15 cellular contexts compared by ENCODE assay signal in genomic region chr2:40458271-40458794, GRCh38. TPM values are rescaled to one million over a fixed set of nuclear protein-coding genes. Genes with fewer than 3 reads are reported as not detected.
A peak's percentile ranks its signal among the peaks of the same experiment; 100 is the strongest.
DNase-seq lines count a peak whose midpoint lies in the region; ATAC-seq and TF ChIP-seq lines count a peak whose summit lies in the region.
"Had no signal": no experiment of that assay in that cellular context is flagged by ENCODE, and none has a peak within 500 bp of the region (broad histone marks: within the 10 kb centered on the region; RNA-seq: fewer than 3 reads in every experiment).

No MANE protein-coding gene starts in this region.

- no peaks in the 10 kb centered on the region for H3K9me3 ChIP-seq in SJCRH30 (replicated peaks)
- H3K9me3 ChIP-seq in lung (ENCODE audit: control insufficient read depth in 2 of 2, insufficient read depth in 1 of 2, low read length in 1 of 2): no peaks in the 10 kb centered on the region
- no peaks in the 10 kb centered on the region for H3K9me3 ChIP-seq in ovary
- H3K9me3 ChIP-seq: prostate gland had no signal

- H3K27ac ChIP-seq in SJCRH30 (peak overlapping the region; percentile 31), lung (ENCODE audit: low read depth in 1 of 2, low read length in 1 of 2) (peak overlapping the region; percentile 67), ovary (no peak overlapping the region)
- H3K27ac ChIP-seq: foreskin keratinocyte, prostate gland had no signal

- TF ChIP-seq EP300 in ovary (IDR thresholded peaks at IDR 0.05): no peak

- H3K36me3 ChIP-seq in SJCRH30: no peaks in the 10 kb centered on the region
- H3K36me3 ChIP-seq in lung (ENCODE audit: control insufficient read depth in 2 of 2, insufficient read depth in 2 of 2, low read length in 2 of 2): no peaks in the 10 kb centered on the region
- H3K36me3 ChIP-seq in ovary: no peaks in the 10 kb centered on the region
- H3K36me3 ChIP-seq: prostate gland had no signal

- H3K4me3 ChIP-seq in SJCRH30: peak overlapping the region; percentile 35
- H3K4me3 ChIP-seq in lung: no peak overlapping the region
- H3K4me3 ChIP-seq in ovary: no peak overlapping the region
- H3K4me3 ChIP-seq: GM12878, prostate gland had no signal

- TF ChIP-seq POLR2A in ovary (IDR thresholded peaks at IDR 0.05): no peak

- WGBS in lung, 2 donors: 61 to 74% methylated on average over 6 of the region's 6 CpGs
- 83 to 88% (median 86%) methylated on average over 6 of the region's 6 CpGs for WGBS in ovary, 3 donors

- intact Hi-C loops in ovary (cut with DNase I): no loop called here

- no peak for ATAC-seq in lung (ENCODE audit: insufficient read depth, low FRiP score)
- ATAC-seq in HG02798 (IDR thresholded peaks at IDR 0.05; ENCODE audit: poor library complexity, unreplicated experiment): no peak
- ATAC-seq: foreskin keratinocyte, GM12878 had no signal

- H3K4me1 ChIP-seq in SJCRH30 (peaks cover 25% of the 10 kb centered on the region), lung (ENCODE audit: control insufficient read depth in 2 of 2, insufficient read depth in 2 of 2, low read length in 2 of 2) (peaks cover 2 to 5% of the 10 kb centered on the region in 2 donors), ovary (ENCODE audit: insufficient read depth) (no peaks in the 10 kb centered on the region)
- H3K4me1 ChIP-seq: foreskin keratinocyte, prostate gland had no signal

- H3K27me3 ChIP-seq in SJCRH30: no peaks in the 10 kb centered on the region
- H3K27me3 ChIP-seq in lung (ENCODE audit: control insufficient read depth, insufficient read depth): no peaks in the 10 kb centered on the region
- no peaks in the 10 kb centered on the region for H3K27me3 ChIP-seq in ovary
- H3K27me3 ChIP-seq: foreskin keratinocyte had no signal

- TF ChIP-seq CTCF in lung (IDR thresholded peaks at IDR 0.05; ENCODE audit: control extremely low read depth, extremely low read depth): no peak
- no peak for TF ChIP-seq CTCF in ovary (IDR thresholded peaks at IDR 0.05)

- DNase-seq in COR-L47 (lab: John Stamatoyannopoulos, UW) (peak; percentile 84), NCI-H1105 treated with DMSO at 0.1 percent for 48 hours (lab: John Stamatoyannopoulos, UW) (peak; percentile 87), SJCRH30 (peak; percentile 94 to 96), lung (ENCODE audit: low spot score) (no peak), GF-D8 (lab: John Stamatoyannopoulos, UW) (no peak), ovary (no peak), medulla oblongata (ENCODE audit: extremely low spot score) (no peak)
- DNase-seq: activated naive CD4-positive, alpha-beta T cell treated with anti-CD3 and anti-CD28 coated beads, Interleukin-2, amount 50 U/mL, for 16 hours; AML-193; caudate nucleus; foreskin keratinocyte; stimulated activated CD4-positive, alpha-beta T cell treated with anti-CD3 and anti-CD28 coated beads, Interleukin-4, amount 100 ng/mL, for 1 hour had no signal

RNA-seq across cellular contexts. Expression of gene SLC8A1, which starts 6.4 kb away (rescaled TPM):
- total RNA-seq in SJCRH30 (2014; rRNA removed; shearing (Covaris generic)): 27.1 and 27.7 TPM in 2 replicates
- total RNA-seq in lung (10 to 100 TPM; 30.5 to 34.7 TPM), ovary (10 to 100 TPM in 2 of 7 donors, 1 to 10 TPM in 5; 1.7 to 19.7 (median 7.7) TPM)
- polyA plus RNA-seq in lung (1 to 10 TPM; 1.2 to 6.4 TPM), ovary (10 to 100 TPM in 1 of 2 donors, 1 to 10 TPM in 1; 1.3 to 17.5 TPM)

Comparison
In these comparisons a context has a peak if more than half of its experiments do, and no peak if none do; other contexts are left out.
1. DNase-seq: peak in COR-L47 (single experiment), NCI-H1105 treated with DMSO at 0.1 percent for 48 hours (single experiment) and SJCRH30 (2 of 2); none in lung (single experiment), GF-D8 (single experiment), ovary (0 of 5) and medulla oblongata (single experiment).
2. H3K27ac ChIP-seq: peak in SJCRH30 (single experiment) and lung (2 of 2); none in ovary (0 of 2).